ENCODE assay signal across 8 cellular contexts in the genomic region with DNA sequence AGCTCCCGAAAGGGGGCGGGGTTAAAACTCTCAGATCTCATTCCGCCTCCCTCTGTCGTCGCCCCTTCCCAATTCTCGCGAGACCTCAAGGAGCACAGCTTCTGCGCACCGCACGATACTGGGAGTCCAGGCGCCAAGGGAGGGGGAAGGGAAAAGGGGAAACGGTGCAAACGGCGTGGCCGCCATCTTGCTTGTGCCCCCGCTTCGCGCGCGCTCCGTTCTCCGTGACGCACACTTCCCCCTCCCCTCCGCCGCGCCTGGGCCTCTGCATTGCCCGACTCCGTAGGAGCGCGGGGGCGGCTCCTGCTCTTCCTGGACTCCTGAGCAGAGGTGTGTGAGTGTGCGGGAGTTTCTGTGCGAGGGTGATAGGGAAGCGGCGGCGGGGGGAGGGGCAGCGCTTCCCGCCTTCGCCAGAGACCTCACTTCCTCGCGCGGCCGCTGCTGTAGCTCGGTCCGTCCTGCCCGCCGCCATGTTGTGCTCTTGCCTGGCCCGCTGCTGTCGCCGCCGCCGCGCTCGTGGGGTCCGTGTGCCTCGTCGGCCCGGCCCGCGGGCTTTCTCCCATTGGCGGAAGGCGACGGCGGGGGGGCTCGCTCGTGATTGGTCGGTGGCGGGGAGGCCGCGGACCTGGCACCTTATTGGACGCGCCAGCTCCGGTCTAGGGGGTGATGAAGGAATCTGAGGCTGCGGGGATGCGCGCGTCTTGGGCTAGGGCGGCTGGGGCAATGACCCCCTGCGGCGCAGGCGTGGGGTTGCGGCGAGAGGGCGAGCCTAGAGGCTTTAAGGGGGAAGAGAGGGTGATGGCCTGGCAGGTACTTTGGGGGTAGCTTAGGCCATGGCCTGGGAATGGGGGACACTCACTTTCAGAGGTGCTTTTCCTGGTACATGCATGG. TPM values are rescaled to one million over a fixed set of nuclear protein-coding genes. Genes with fewer than 3 reads are reported as not detected.
DNase-seq lines count a peak whose midpoint lies in the region; ATAC-seq, FAIRE-seq and TF ChIP-seq lines count a peak whose summit lies in the region.

A gene (plus strand): TSS at position 167 of the 891 bp plus-strand sequence. CDS start 47,140 bp downstream, outside the sequence.

- H3F3A ChIP-seq in smooth muscle cell (ENCODE audit: low read depth), result no peaks in the 10 kb centered on the region

- H4K20me1 ChIP-seq in smooth muscle cell (ENCODE audit: low read depth), result peaks cover 23% of the 10 kb centered on the region

- peak; percentile 71 for ATAC-seq in GM18873 (IDR thresholded peaks at IDR 0.05; ENCODE audit: low FRiP score, unreplicated experiment)
- peak; percentile 71 for ATAC-seq in HG03139 (IDR thresholded peaks at IDR 0.05; ENCODE audit: unreplicated experiment)

- no peaks in the 10 kb centered on the region for H3K9me3 ChIP-seq in smooth muscle cell (replicated peaks; ENCODE audit: low read depth)

- DNase-seq in ACHN (peak; percentile 98), NCI-H2227 treated with DMSO at 0.1 percent for 48 hours (lab: John Stamatoyannopoulos, UW) (peak; percentile 98), bronchial epithelial cell (ENCODE audit: low read depth) (peak; percentile 94), iPS-NIHi11 (ENCODE audit: low spot score) (peak; percentile 95), smooth muscle cell (lab: John Stamatoyannopoulos, UW; ENCODE audit: unreplicated experiment) (peak; percentile 87)

- peak within 1 kb of the TSS; percentile 98 for H3K27ac ChIP-seq in smooth muscle cell (ENCODE audit: low read depth)

- H3K36me3 ChIP-seq in bronchial epithelial cell (ENCODE audit: control insufficient read depth, insufficient read depth, low read length) (peaks cover 1% of the 10 kb centered on the region), smooth muscle cell (ENCODE audit: low read depth) (no peaks in the 10 kb centered on the region)

- H3K4me2 ChIP-seq in smooth muscle cell, result peak within 1 kb of the TSS; percentile 84

- peak within 1 kb of the TSS; percentile 99 for H3K9ac ChIP-seq in smooth muscle cell (ENCODE audit: low read depth)

- peaks cover 20% of the 10 kb centered on the region for H3K4me1 ChIP-seq in smooth muscle cell (ENCODE audit: low read depth)

- in situ Hi-C loops in ACHN (cut with HindIII; ENCODE audit: low pct_ligation_motif_present, low pct_unique_long_range_greater_than_20kb, low sequenced_read_pairs), result no loop called here

- TF ChIP-seq CTCF in WI38 (IDR thresholded peaks at IDR 0.05; ENCODE audit: low read depth, low read length) (no peak), bronchial epithelial cell (IDR thresholded peaks at IDR 0.05; ENCODE audit: insufficient read depth, low read length, severe bottlenecking) (no peak), smooth muscle cell (IDR thresholded peaks at IDR 0.05; ENCODE audit: borderline replicate concordance, insufficient read depth, poor library complexity, severe bottlenecking) (no peak)

- WGBS in smooth muscle cell (ENCODE audit: low lambda C conversion rate), result 1% methylated on average over 78 of the region's 84 CpGs

- no peaks in the 10 kb centered on the region for H3K27me3 ChIP-seq in bronchial epithelial cell (ENCODE audit: control insufficient read depth, insufficient read depth, low read length)
- H3K27me3 ChIP-seq in smooth muscle cell (ENCODE audit: low read depth), result no peaks in the 10 kb centered on the region

- H3K4me3 ChIP-seq in WI38 (ENCODE audit: low read depth, low read length), result peak within 1 kb of the TSS; percentile 86
- peak within 1 kb of the TSS; percentile 94 for H3K4me3 ChIP-seq in bronchial epithelial cell (ENCODE audit: low read depth, low read length)
- H3K4me3 ChIP-seq in smooth muscle cell, result peak within 1 kb of the TSS; percentile 78

- peaks cover 56% of the 10 kb centered on the region for H3K79me2 ChIP-seq in smooth muscle cell (ENCODE audit: low read depth)

- FAIRE-seq in bronchial epithelial cell (lab: Jason Lieb, UNC), result no peak

- H2AFZ ChIP-seq in smooth muscle cell (ENCODE audit: low read depth), result peak within 1 kb of the TSS; percentile 73

RNA-seq across cellular contexts. Expression of the gene that starts here (rescaled TPM):
- total RNA-seq in bronchial epithelial cell (22.5 and 22.9 TPM in 2 replicates), smooth muscle cell (18.1 and 18.4 TPM in 2 replicates)
- 28.6 and 35.3 TPM in 2 replicates for polyA plus RNA-seq in smooth muscle cell

Comparison
In these comparisons a context has a peak if more than half of its experiments do, and no peak if none do; other contexts are left out.
1. Peak in every context shown above with its lines: DNase-seq, ATAC-seq, H3K4me3 ChIP-seq and H3K27ac ChIP-seq.